6 cellular contexts compared by ENCODE assay signal in genomic region chr17:48541036-48541573, GRCh38. TPM values are rescaled to one million over a fixed set of nuclear protein-coding genes. Genes with fewer than 3 reads are reported as not detected.
DNase-seq lines count a peak whose midpoint lies in the region; ATAC-seq and TF ChIP-seq lines count a peak whose summit lies in the region.

No MANE protein-coding gene starts in this region.

- H3K4me3 ChIP-seq in HAP-1 (peak overlapping the region; percentile 68), neural cell (ENCODE audit: low read length) (peak overlapping the region; percentile 49)

- H3K4me2 ChIP-seq in neural cell (ENCODE audit: low read length), result no peak overlapping the region

- peaks cover 15% of the 10 kb centered on the region for H3K36me3 ChIP-seq in HAP-1 (replicated peaks)
- H3K36me3 ChIP-seq in neural cell (ENCODE audit: insufficient read depth, low read length), result no peaks in the 10 kb centered on the region

- H3K9me2 ChIP-seq in neural cell (ENCODE audit: insufficient read depth, low read length), result no peaks in the 10 kb centered on the region

- in situ Hi-C loops in HAP-1 (cut with MboI; ENCODE audit: low sequenced_read_pairs), result loop anchor here (5.0 kb wide), 1 partner anchor 36 kb away; the partner anchor contains the start of gene HOXB4

- no peak for ATAC-seq in HG03521 (IDR thresholded peaks at IDR 0.05; ENCODE audit: unreplicated experiment)
- no peak for ATAC-seq in GM18517 (IDR thresholded peaks at IDR 0.05; ENCODE audit: unreplicated experiment)

- H4K20me1 ChIP-seq in neural cell (ENCODE audit: insufficient read depth), result no peaks in the 10 kb centered on the region

- no peaks in the 10 kb centered on the region for H3F3A ChIP-seq in neural cell (ENCODE audit: insufficient read depth, low read length, poor library complexity, severe bottlenecking)

- DNase-seq in HAP-1 (ENCODE audit: low spot score in 2 of 2) (no peak), superior temporal gyrus (ENCODE audit: extremely low spot score) (no peak)
- peak; percentile 7 for DNase-seq in central memory CD4-positive, alpha-beta T cell

- H3K4me1 ChIP-seq in HAP-1, result peaks cover 19% of the 10 kb centered on the region

- no peak overlapping the region for H3K27ac ChIP-seq in neural cell (ENCODE audit: low read length)

- no peak for TF ChIP-seq RAD21 in neural cell (conservative IDR thresholded peaks at IDR 0.05)

- H3K79me2 ChIP-seq in neural cell (replicated peaks; ENCODE audit: insufficient read depth, low read length), result no peaks in the 10 kb centered on the region

- TF ChIP-seq EP300 in neural cell (conservative IDR thresholded peaks at IDR 0.05; ENCODE audit: poor library complexity, severe bottlenecking), result no peak

- no peak for TF ChIP-seq CTCF in neural cell (IDR thresholded peaks at IDR 0.05; ENCODE audit: poor library complexity, severe bottlenecking)

- no peak overlapping the region for H2AFZ ChIP-seq in neural cell (ENCODE audit: low read depth, low read length)

- H3K27me3 ChIP-seq in HAP-1 (ENCODE audit: low read depth) (no peaks in the 10 kb centered on the region), neural cell (ENCODE audit: insufficient read depth, low read depth, low read length) (peaks cover 99% of the 10 kb centered on the region)

- H3K9me3 ChIP-seq in HAP-1 (no peaks in the 10 kb centered on the region), neural cell (ENCODE audit: low read length) (no peaks in the 10 kb centered on the region)

- no peak overlapping the region for H3K9ac ChIP-seq in neural cell (ENCODE audit: low read length)

TF ChIP-seq in neural cell, 6 proteins besides CTCF, POLR2A, EP300 and RAD21:
- no peak for TF ChIP-seq REST (IDR thresholded peaks at IDR 0.05; ENCODE audit: borderline replicate concordance)
- no peak for TF ChIP-seq EZH2 (IDR thresholded peaks at IDR 0.05; ENCODE audit: borderline replicate concordance, insufficient read depth, low read length, poor library complexity, severe bottlenecking)
- no peak for TF ChIP-seq TAF1 (IDR thresholded peaks at IDR 0.05; ENCODE audit: low read depth)
- no peak for TF ChIP-seq POLR2AphosphoS5 (IDR thresholded peaks at IDR 0.05)
- no peak for TF ChIP-seq MXI1 (conservative IDR thresholded peaks at IDR 0.05; ENCODE audit: poor library complexity, severe bottlenecking)
- no peak for TF ChIP-seq SMC3 (conservative IDR thresholded peaks at IDR 0.05; ENCODE audit: poor library complexity)

RNA-seq across cellular contexts. Expression of gene HOXB2, which starts 3.8 kb away (rescaled TPM):
- not detected in 2 replicates for polyA plus RNA-seq in neural cell
- polyA minus RNA-seq in neural cell, result not detected in 2 replicates

RNA-seq across cellular contexts. Expression of gene HOXB1, which starts 10.3 kb away (rescaled TPM):
- not detected in 2 replicates for polyA plus RNA-seq in neural cell
- not detected in 2 replicates for polyA minus RNA-seq in neural cell

RNA-seq across cellular contexts. Expression of gene HOXB4, which starts 37.0 kb away (rescaled TPM):
- not detected in 2 replicates for polyA plus RNA-seq in neural cell
- not detected in 2 replicates for polyA minus RNA-seq in neural cell

RNA-seq across cellular contexts. Expression of gene HOXB3, which starts 48.9 kb away (rescaled TPM):
- not detected in 2 replicates for polyA plus RNA-seq in neural cell
- not detected in 2 replicates for polyA minus RNA-seq in neural cell

RNA-seq across cellular contexts. Expression of gene HOXB5, which starts 52.5 kb away (rescaled TPM):
- not detected in 2 replicates for polyA plus RNA-seq in neural cell
- not detected in 2 replicates for polyA minus RNA-seq in neural cell
